1 cellular context compared by ENCODE assay signal in the genomic region with DNA sequence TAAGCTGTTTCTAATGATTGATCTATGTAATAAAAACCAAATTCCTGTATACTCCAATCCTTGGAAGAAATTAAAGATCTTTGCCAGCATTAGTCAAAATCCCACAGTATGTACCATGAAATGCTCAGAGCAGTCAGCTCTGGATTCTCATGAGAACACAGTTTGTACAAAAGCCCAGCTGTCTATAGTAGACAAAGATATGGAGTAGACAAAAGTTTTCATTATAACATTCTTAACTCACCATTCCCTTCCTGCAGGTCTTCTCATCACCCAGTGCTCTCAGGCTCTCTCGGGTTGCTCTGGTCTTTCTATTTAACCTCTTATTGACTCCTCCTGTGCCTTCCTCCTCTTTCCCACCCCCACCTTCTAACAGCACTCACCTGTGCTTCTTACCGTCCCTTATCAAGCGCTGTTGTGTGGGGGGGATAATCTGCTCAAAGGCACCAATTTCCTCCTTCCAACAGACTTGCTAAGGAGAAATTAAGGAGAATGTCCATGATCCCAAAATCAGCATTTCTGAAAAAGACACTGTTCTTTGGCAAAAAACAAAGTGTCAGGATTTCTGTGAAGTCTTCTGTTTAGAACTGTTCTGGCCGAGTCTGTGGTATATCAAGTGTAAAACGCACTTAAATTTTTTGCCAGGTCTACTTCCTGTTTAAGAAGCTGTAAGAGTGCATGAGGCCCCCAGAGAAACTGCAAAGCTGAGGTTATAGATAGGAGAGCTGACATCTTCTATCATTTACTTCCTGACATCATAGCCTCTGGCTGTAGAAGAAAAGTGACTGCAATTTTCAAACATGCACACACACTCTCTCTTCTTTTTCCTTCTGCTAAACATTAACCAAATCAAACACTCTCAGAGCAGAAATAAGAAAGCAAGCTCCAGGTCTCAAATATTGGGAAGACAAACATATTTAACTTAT.
TF ChIP-seq lines count a peak whose summit lies in the region.

No MANE protein-coding gene starts in this region.

TF ChIP-seq in H1, 55 proteins besides CTCF, POLR2A, EP300 and RAD21:
- TF ChIP-seq BRCA1 (IDR thresholded peaks at IDR 0.05; ENCODE audit: low read depth, low read length) (no peak), KDM4A (IDR thresholded peaks at IDR 0.05; ENCODE audit: low read depth, low read length, severe bottlenecking) (no peak), SAP30 (IDR thresholded peaks at IDR 0.05; ENCODE audit: insufficient read depth, insufficient replicate concordance, low read length) (no peak), JUND (IDR thresholded peaks at IDR 0.05; ENCODE audit: low read length) (no peak), CHD7 (IDR thresholded peaks at IDR 0.05; ENCODE audit: insufficient replicate concordance, low read length) (no peak), SIRT6 (IDR thresholded peaks at IDR 0.05; ENCODE audit: low read length) (no peak), CHD1 (IDR thresholded peaks at IDR 0.05; ENCODE audit: low read depth, low read length) (no peak), EZH2 (IDR thresholded peaks at IDR 0.05; ENCODE audit: low read depth, low read length, severe bottlenecking) (no peak), USF2 (IDR thresholded peaks at IDR 0.05; ENCODE audit: low read length) (no peak), JUN (IDR thresholded peaks at IDR 0.05; ENCODE audit: low read depth, low read length) (no peak), PHF8 (conservative IDR thresholded peaks at IDR 0.05; ENCODE audit: low read depth, low read length) (no peak)
